30 cellular contexts compared by ENCODE assay signal in genomic region chr12:24982250-24982649, GRCh38.
"Had no signal": no experiment of that assay in that cellular context is flagged by ENCODE, and none has a peak within 500 bp of the region (broad histone marks: within the 10 kb centered on the region; RNA-seq: fewer than 3 reads in every experiment).

No MANE protein-coding gene starts in this region.

- H3K4me3 Mint-ChIP-seq: naive thymus-derived CD4-positive, alpha-beta T cell; natural killer cell; nephron; neural progenitor cell; stimulated activated memory B cell treated with anti-CD40 and anti-IgM and Interleukin-4, amounts not matched to agents 10 μg/mL and 1 μg/mL and 100 μg/mL, for 72 hours; stimulated activated naive CD8-positive, alpha-beta T cell treated with anti-CD3 and anti-CD28 coated beads, Interleukin-15, amount 100 ng/mL, for 72 hours; type B pancreatic cell had no signal

- H3K27me3 ChIP-seq: neural progenitor cell, ovary, spleen, suprapubic skin, testis, tibial artery, transverse colon, upper lobe of right lung, uterus had no signal

- H3K36me3 Mint-ChIP-seq: natural killer cell; neural progenitor cell; stimulated activated memory B cell treated with anti-CD40 and anti-IgM and Interleukin-4, amounts not matched to agents 10 μg/mL and 1 μg/mL and 100 μg/mL, for 72 hours had no signal

- H3K9me3 ChIP-seq: ovary, suprapubic skin, testis, tibial artery, transverse colon, upper lobe of right lung, uterus had no signal

- H3K4me3 ChIP-seq: neural progenitor cell, ovary, skin epidermis, smooth muscle cell, spleen, suprapubic skin, testis, tibial artery, transverse colon, upper lobe of right lung, uterus had no signal

- DNase-seq: naive thymus-derived CD4-positive, alpha-beta T cell; natural killer cell; occipital lobe; ovary; posterior cingulate gyrus; right cardiac atrium; spleen; stimulated activated CD4-positive, alpha-beta T cell treated with anti-CD3 and anti-CD28 coated beads, Interleukin-12 subunit alpha, Interleukin-12 subunit beta, amount 100 ng/mL, for 4 hours; stimulated activated CD4-positive, alpha-beta T cell treated with anti-CD3 and anti-CD28 coated beads, Interleukin-1b, Interleukin-23, amount 100 ng/mL, for 48 hours; stimulated activated CD4-positive, alpha-beta T cell treated with anti-CD3 and anti-CD28 coated beads, Interleukin-4, amount 100 ng/mL, for 1 hour; stimulated activated CD4-positive, alpha-beta T cell treated with anti-CD3 and anti-CD28 coated beads, Interleukin-4, amount 100 ng/mL, for 4 hours; stimulated activated CD8-positive, alpha-beta memory T cell treated with anti-CD3 and anti-CD28 coated beads, Interleukin-4, amount 100 ng/mL, for 48 hours; stimulated activated naive CD4-positive, alpha-beta T cell; stimulated activated naive CD8-positive, alpha-beta T cell treated with anti-CD3 and anti-CD28 coated beads, Interleukin-15, amount 100 ng/mL, for 72 hours; stimulated activated naive CD8-positive, alpha-beta T cell treated with anti-CD3 and anti-CD28 coated beads, Interleukin-15, Interleukin-2, amounts not matched to agents 100 U/mL and 50 U/mL, for 24 hours; substantia nigra; testis; tibial artery; transverse colon; upper lobe of right lung; uterus had no signal

- H3K27ac Mint-ChIP-seq: naive thymus-derived CD4-positive, alpha-beta T cell; natural killer cell; neural progenitor cell; progenitor cell of endocrine pancreas; stimulated activated memory B cell treated with anti-CD40 and anti-IgM and Interleukin-4, amounts not matched to agents 10 μg/mL and 1 μg/mL and 100 μg/mL, for 72 hours; stimulated activated naive CD8-positive, alpha-beta T cell treated with anti-CD3 and anti-CD28 coated beads, Interleukin-15, amount 100 ng/mL, for 72 hours; type B pancreatic cell had no signal

- H3K9me3 Mint-ChIP-seq: natural killer cell had no signal

- H3K27me3 Mint-ChIP-seq: progenitor cell of endocrine pancreas; stimulated activated memory B cell treated with anti-CD40 and anti-IgM and Interleukin-4, amounts not matched to agents 10 μg/mL and 1 μg/mL and 100 μg/mL, for 72 hours; stimulated activated naive CD8-positive, alpha-beta T cell treated with anti-CD3 and anti-CD28 coated beads, Interleukin-15, amount 100 ng/mL, for 72 hours; type B pancreatic cell had no signal

- H3K4me1 Mint-ChIP-seq: natural killer cell; stimulated activated memory B cell treated with anti-CD40 and anti-IgM and Interleukin-4, amounts not matched to agents 10 μg/mL and 1 μg/mL and 100 μg/mL, for 72 hours; stimulated activated naive CD8-positive, alpha-beta T cell treated with anti-CD3 and anti-CD28 coated beads, Interleukin-15, amount 100 ng/mL, for 72 hours had no signal

- H3K36me3 ChIP-seq: neural progenitor cell, ovary, spleen, suprapubic skin, tibial artery, transverse colon, upper lobe of right lung, uterus had no signal

- H3K4me1 ChIP-seq: neural progenitor cell, parathyroid adenoma, suprapubic skin, testis, tibial artery, transverse colon, upper lobe of right lung, uterus had no signal

- H3K27ac ChIP-seq: neural progenitor cell, ovary, parathyroid adenoma, skin epidermis, spleen, suprapubic skin, testis, tibial artery, transverse colon, upper lobe of right lung, uterus had no signal
